1 cellular context compared by ENCODE assay signal in genomic region chr4:153341575-153342090, GRCh38.
TF ChIP-seq lines count a peak whose summit lies in the region.

No MANE protein-coding gene starts in this region.

TF ChIP-seq in H1, 55 proteins besides CTCF, POLR2A, EP300 and RAD21:
- TF ChIP-seq EZH2 (IDR thresholded peaks at IDR 0.05; ENCODE audit: low read depth, low read length, severe bottlenecking) (no peak), YY1 (IDR thresholded peaks at IDR 0.05; ENCODE audit: low read depth, low read length) (0 out of 2 replicates have a peak, but pooled peaks have one; percentile 41)
